1 cellular context compared by ENCODE assay signal in the genomic region with DNA sequence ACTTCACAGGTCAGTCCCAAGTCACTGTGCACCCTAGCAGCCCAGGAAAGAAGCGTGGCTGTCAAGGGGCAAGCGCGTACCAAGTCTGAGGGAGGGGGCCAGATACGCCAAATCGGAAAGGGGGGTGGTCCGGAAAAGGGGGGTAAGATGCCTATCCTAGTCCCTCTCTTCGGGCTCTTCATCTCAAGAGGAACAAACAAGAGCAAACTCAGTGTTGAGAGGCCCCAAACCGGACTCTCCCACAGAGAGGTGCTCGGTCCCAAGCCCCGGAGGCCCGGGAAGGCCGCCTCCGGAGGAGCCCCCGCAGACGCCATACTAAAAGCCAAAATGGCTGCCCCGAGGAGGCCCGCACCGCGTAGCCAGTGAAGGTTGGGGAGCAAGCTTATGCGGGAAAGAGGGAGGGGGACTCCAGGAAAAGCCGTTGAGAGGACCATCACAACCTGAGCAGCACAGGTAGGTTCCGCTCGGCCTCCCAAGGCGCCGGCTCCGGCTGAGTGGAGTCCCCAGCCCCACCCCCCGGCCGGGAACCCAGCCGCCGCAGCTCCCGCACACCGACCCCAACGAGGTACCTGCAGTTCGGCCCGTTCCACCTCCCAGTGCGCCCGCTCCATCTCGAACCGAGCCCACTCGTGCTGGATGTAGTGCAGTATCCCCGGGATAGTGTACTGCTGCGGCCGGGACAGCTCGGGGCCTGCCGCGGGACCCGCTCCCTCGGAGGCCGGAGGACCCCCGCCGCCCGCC.
TF ChIP-seq lines count a peak whose summit lies in the region.

Gene AP4S1, plus strand, starts transcription at position 315 of the 741 bp plus-strand sequence. CDS start 40,548 bp downstream, outside the sequence.

TF ChIP-seq in K562, 482 proteins besides CTCF, POLR2A, EP300 and RAD21 (continued from another document and continues in another):
- TF ChIP-seq, protein P1, sequence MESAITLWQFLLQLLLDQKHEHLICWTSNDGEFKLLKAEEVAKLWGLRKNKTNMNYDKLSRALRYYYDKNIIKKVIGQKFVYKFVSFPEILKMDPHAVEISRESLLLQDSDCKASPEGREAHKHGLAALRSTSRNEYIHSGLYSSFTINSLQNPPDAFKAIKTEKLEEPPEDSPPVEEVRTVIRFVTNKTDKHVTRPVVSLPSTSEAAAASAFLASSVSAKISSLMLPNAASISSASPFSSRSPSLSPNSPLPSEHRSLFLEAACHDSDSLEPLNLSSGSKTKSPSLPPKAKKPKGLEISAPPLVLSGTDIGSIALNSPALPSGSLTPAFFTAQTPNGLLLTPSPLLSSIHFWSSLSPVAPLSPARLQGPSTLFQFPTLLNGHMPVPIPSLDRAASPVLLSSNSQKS (CRISPR knock-in tag; IDR thresholded peaks at IDR 0.05), result no peak
- TF ChIP-seq ILK (tag; IDR thresholded peaks at IDR 0.05; ENCODE audit: borderline replicate concordance, low read depth), result no peak
- peak; percentile 34 for TF ChIP-seq KDM5B (IDR thresholded peaks at IDR 0.05; ENCODE audit: insufficient replicate concordance, low read depth, low read length)
- no peak for TF ChIP-seq PURB (CRISPR knock-in tag; IDR thresholded peaks at IDR 0.05; ENCODE audit: low read depth)
- TF ChIP-seq RUNX1 (IDR thresholded peaks at IDR 0.05; ENCODE audit: low read depth), result no peak
- TF ChIP-seq PCBP1 (IDR thresholded peaks at IDR 0.05; ENCODE audit: low read depth, low read length, poor library complexity, severe bottlenecking), result peak; percentile 23
- peak; percentile 56 to 71; a peak in 1 of 4 replicates for TF ChIP-seq SIN3A (IDR thresholded peaks at IDR 0.05; ENCODE audit: borderline replicate concordance in 2 of 2, control insufficient read depth in 1 of 2, low read depth in 2 of 2, low read length in 2 of 2)
- TF ChIP-seq NUFIP1 (IDR thresholded peaks at IDR 0.05; ENCODE audit: partially characterized antibody), result no peak
- TF ChIP-seq, protein P2, sequence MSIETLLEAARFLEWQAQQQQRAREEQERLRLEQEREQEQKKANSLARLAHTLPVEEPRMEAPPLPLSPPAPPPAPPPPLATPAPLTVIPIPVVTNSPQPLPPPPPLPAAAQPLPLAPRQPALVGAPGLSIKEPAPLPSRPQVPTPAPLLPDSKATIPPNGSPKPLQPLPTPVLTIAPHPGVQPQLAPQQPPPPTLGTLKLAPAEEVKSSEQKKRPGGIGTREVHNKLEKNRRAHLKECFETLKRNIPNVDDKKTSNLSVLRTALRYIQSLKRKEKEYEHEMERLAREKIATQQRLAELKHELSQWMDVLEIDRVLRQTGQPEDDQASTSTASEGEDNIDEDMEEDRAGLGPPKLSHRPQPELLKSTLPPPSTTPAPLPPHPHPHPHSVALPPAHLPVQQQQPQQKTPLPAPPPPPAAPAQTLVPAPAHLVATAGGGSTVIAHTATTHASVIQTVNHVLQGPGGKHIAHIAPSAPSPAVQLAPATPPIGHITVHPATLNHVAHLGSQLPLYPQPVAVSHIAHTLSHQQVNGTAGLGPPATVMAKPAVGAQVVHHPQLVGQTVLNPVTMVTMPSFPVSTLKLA (conservative IDR thresholded peaks at IDR 0.05), result peak; percentile 32 to 53; a peak in 3 of 4 replicates
- peak; percentile 95 for TF ChIP-seq PRDM10 (IDR thresholded peaks at IDR 0.05; ENCODE audit: partially characterized antibody)
- no peak for TF ChIP-seq ZNF23 (CRISPR knock-in tag; IDR thresholded peaks at IDR 0.05)
- TF ChIP-seq ZNF586 (CRISPR knock-in tag; conservative IDR thresholded peaks at IDR 0.05), result no peak
- peak; percentile 55; the same call in 1 of the 2 replicates for TF ChIP-seq ATF7 (IDR thresholded peaks at IDR 0.05)
- TF ChIP-seq PRPF4 (IDR thresholded peaks at IDR 0.05; ENCODE audit: insufficient read depth, low read depth, low read length, poor library complexity, severe bottlenecking), result peak; percentile 15
- no peak for TF ChIP-seq ARID2 (IDR thresholded peaks at IDR 0.05)
- TF ChIP-seq PTRF (tag; IDR thresholded peaks at IDR 0.05), result no peak
- no peak for TF ChIP-seq USF1 (CRISPR knock-in tag; IDR thresholded peaks at IDR 0.05)
- TF ChIP-seq ZNF407 (IDR thresholded peaks at IDR 0.05; ENCODE audit: low read depth), result 0 out of 2 replicates have a peak, but pooled peaks have one; percentile 15
- no peak for TF ChIP-seq RBM15 (IDR thresholded peaks at IDR 0.05; ENCODE audit: insufficient read depth, low read length)
- TF ChIP-seq, protein P3, sequence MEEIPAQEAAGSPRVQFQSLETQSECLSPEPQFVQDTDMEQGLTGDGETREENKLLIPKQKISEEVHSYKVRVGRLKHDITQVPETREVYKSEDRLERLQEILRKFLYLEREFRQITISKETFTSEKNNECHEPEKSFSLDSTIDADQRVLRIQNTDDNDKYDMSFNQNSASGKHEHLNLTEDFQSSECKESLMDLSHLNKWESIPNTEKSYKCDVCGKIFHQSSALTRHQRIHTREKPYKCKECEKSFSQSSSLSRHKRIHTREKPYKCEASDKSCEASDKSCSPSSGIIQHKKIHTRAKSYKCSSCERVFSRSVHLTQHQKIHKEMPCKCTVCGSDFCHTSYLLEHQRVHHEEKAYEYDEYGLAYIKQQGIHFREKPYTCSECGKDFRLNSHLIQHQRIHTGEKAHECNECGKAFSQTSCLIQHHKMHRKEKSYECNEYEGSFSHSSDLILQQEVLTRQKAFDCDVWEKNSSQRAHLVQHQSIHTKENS (CRISPR knock-in tag; IDR thresholded peaks at IDR 0.05), result no peak
- no peak for TF ChIP-seq CCNT2 (IDR thresholded peaks at IDR 0.05; ENCODE audit: borderline replicate concordance, extremely low read depth, insufficient read length, low read depth, low read length)
- TF ChIP-seq YY1 (IDR thresholded peaks at IDR 0.05; ENCODE audit: borderline replicate concordance in 1 of 3, control insufficient read depth in 1 of 3, extremely low read depth in 1 of 3, insufficient read depth in 3 of 3, insufficient read length in 1 of 3, insufficient replicate concordance in 2 of 3, low read depth in 1 of 3, low read length in 2 of 3), result peak; percentile 82 to 98 (median 91)
- peak; percentile 83 for TF ChIP-seq TAF1 (IDR thresholded peaks at IDR 0.05; ENCODE audit: control insufficient read depth, extremely low read depth, insufficient read depth, low read length, severe bottlenecking)
- 0 out of 2 replicates have a peak, but pooled peaks have one; percentile 49 for TF ChIP-seq GATAD2B (IDR thresholded peaks at IDR 0.05; ENCODE audit: borderline replicate concordance)
- no peak for TF ChIP-seq TFAM (CRISPR knock-in tag; conservative IDR thresholded peaks at IDR 0.05)
- TF ChIP-seq ESRRA (IDR thresholded peaks at IDR 0.05; ENCODE audit: borderline replicate concordance, low read depth), result no peak
- TF ChIP-seq HMG20A (CRISPR knock-in tag; conservative IDR thresholded peaks at IDR 0.05), result no peak
- no peak for TF ChIP-seq ZSCAN29 (IDR thresholded peaks at IDR 0.05)
- peak; percentile 42; the same call in 1 of the 2 replicates for TF ChIP-seq NFRKB (IDR thresholded peaks at IDR 0.05; ENCODE audit: low read depth)
- peak; percentile 54; the same call in 1 of the 2 replicates for TF ChIP-seq PHF8 (IDR thresholded peaks at IDR 0.05; ENCODE audit: borderline replicate concordance, low read length)
- TF ChIP-seq CHD1 (IDR thresholded peaks at IDR 0.05; ENCODE audit: low read length), result peak; percentile 66
- TF ChIP-seq, protein P4, sequence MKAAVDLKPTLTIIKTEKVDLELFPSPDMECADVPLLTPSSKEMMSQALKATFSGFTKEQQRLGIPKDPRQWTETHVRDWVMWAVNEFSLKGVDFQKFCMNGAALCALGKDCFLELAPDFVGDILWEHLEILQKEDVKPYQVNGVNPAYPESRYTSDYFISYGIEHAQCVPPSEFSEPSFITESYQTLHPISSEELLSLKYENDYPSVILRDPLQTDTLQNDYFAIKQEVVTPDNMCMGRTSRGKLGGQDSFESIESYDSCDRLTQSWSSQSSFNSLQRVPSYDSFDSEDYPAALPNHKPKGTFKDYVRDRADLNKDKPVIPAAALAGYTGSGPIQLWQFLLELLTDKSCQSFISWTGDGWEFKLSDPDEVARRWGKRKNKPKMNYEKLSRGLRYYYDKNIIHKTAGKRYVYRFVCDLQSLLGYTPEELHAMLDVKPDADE (conservative IDR thresholded peaks at IDR 0.05; ENCODE audit: control insufficient read depth, low read depth, low read length), result no peak
- TF ChIP-seq LEF1 (IDR thresholded peaks at IDR 0.05), result no peak
